In the genomic region with DNA sequence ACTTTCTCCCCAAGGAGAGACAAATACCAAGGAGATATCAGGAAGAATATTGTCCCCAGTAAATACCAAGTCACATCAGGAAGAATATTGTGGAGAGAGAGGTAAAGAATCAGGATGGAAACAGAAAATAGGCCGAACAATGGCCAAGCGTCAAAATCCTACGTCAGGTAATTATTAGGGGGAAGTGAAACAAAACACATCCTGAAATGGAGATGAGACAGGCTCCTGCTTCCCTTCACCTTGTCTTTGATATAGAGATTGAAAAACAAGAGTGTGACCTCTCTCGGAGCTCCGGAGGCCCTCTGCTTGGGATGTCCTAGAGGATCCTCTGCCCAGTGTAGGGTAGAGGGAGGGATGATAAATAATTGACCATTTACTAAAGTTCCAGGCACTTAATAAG, we compare ENCODE assay signal across 7 cellular contexts. TPM values are rescaled to one million over a fixed set of nuclear protein-coding genes. Genes with fewer than 3 reads are reported as not detected.
"Had no signal": no experiment of that assay in that cellular context is flagged by ENCODE, and none has a peak within 500 bp of the region (broad histone marks: within the 10 kb centered on the region; RNA-seq: fewer than 3 reads in every experiment).

No MANE protein-coding gene starts in this region.

- DNase-seq: GDM1, GF-D8 had no signal

- FAIRE-seq: G401.6, GM12892, GM18507, GM19239 had no signal

RNA-seq across cellular contexts. Expression of gene IZUMO1R, which starts 27.4 kb away (rescaled TPM):
- total RNA-seq: G401 had no signal
